Comparison of ENCODE assay signal across 9 cellular contexts in genomic region chr2:197261808-197262226, GRCh38.
DNase-seq lines count a peak whose midpoint lies in the region; ATAC-seq lines count a peak whose summit lies in the region.
"Had no signal": no experiment of that assay in that cellular context is flagged by ENCODE, and none has a peak within 500 bp of the region (broad histone marks: within the 10 kb centered on the region; RNA-seq: fewer than 3 reads in every experiment).

No MANE protein-coding gene starts in this region.

- no peaks in the 10 kb centered on the region for H3K36me3 ChIP-seq in effector memory CD4-positive, alpha-beta T cell (ENCODE audit: control insufficient read depth, insufficient read depth, low read length)
- H3K36me3 ChIP-seq: cardiac muscle cell had no signal

- H3K27ac ChIP-seq in effector memory CD4-positive, alpha-beta T cell (ENCODE audit: insufficient read depth, low read length, poor library complexity, severe bottlenecking): peak overlapping the region; percentile 68
- H3K27ac ChIP-seq: cardiac muscle cell had no signal

- H3K4me3 ChIP-seq in effector memory CD4-positive, alpha-beta T cell (ENCODE audit: insufficient read depth, low read depth, low read length, poor library complexity, severe bottlenecking): peak overlapping the region; percentile 19
- H3K4me3 ChIP-seq: cardiac muscle cell had no signal

- H3K4me1 ChIP-seq in effector memory CD4-positive, alpha-beta T cell (ENCODE audit: control insufficient read depth, insufficient read depth, low read length, poor library complexity, severe bottlenecking): peaks cover 44% of the 10 kb centered on the region

- ATAC-seq in GM19455 (IDR thresholded peaks at IDR 0.05; ENCODE audit: unreplicated experiment): peak; percentile 74
- peak; percentile 55 for ATAC-seq in HG03457 (IDR thresholded peaks at IDR 0.05; ENCODE audit: unreplicated experiment)

- DNase-seq in DMS53 (lab: John Stamatoyannopoulos, UW): peak; percentile 64
- DNase-seq in effector memory CD4-positive, alpha-beta T cell: no peak
- DNase-seq in COR-L47 (lab: John Stamatoyannopoulos, UW): no peak
- no peak for DNase-seq in DMS79 (lab: John Stamatoyannopoulos, UW)
- DNase-seq in activated effector memory CD4-positive, alpha-beta T cell treated with Interleukin-2 at 50 U/mL for 16 hours: no peak
- no peak for DNase-seq in NCI-H146 treated with DMSO at 0.1 percent for 48 hours (lab: John Stamatoyannopoulos, UW; ENCODE audit: unreplicated experiment)

- no peaks in the 10 kb centered on the region for H3K9me3 ChIP-seq in effector memory CD4-positive, alpha-beta T cell (ENCODE audit: control insufficient read depth, low read length)

- no peaks in the 10 kb centered on the region for H3K27me3 ChIP-seq in effector memory CD4-positive, alpha-beta T cell (replicated peaks; ENCODE audit: control insufficient read depth, insufficient read depth, low read length, poor library complexity, severe bottlenecking)
- H3K27me3 ChIP-seq: cardiac muscle cell had no signal
